Comparison of ENCODE assay signal across 8 cellular contexts in genomic region chr16:48612621-48613020, GRCh38. TPM values are rescaled to one million over a fixed set of nuclear protein-coding genes. Genes with fewer than 3 reads are reported as not detected.
A peak's percentile ranks its signal among the peaks of the same experiment; 100 is the strongest.
DNase-seq lines count a peak whose midpoint lies in the region; ATAC-seq and TF ChIP-seq lines count a peak whose summit lies in the region.

No MANE protein-coding gene starts in this region.

- peak overlapping the region; percentile 95 for H3K27ac Mint-ChIP-seq in CD4-positive, alpha-beta T cell
- H3K27ac Mint-ChIP-seq in IgD-negative memory B cell, result peak overlapping the region; percentile 77 to 93 (median 93)
- H3K27ac Mint-ChIP-seq in activated naive CD4-positive, alpha-beta T cell treated with anti-CD3 and anti-CD28 coated beads, Interleukin-2, amount 50 U/mL, for 72 hours, result peak overlapping the region; percentile 93 to 94

- H3K27ac ChIP-seq in CD4-positive, alpha-beta T cell (ENCODE audit: low read depth, low read length), result peak overlapping the region; percentile 98

- H3K27me3 ChIP-seq in CD4-positive, alpha-beta T cell (ENCODE audit: control insufficient read depth, insufficient read depth, low read length), result no peaks in the 10 kb centered on the region
- no peaks in the 10 kb centered on the region for H3K27me3 ChIP-seq in mucosa of stomach (ENCODE audit: control insufficient read depth, insufficient read depth, low read length)

- no peak for TF ChIP-seq CTCF in CD4-positive, alpha-beta T cell (IDR thresholded peaks at IDR 0.05)

- peaks cover 3% of the 10 kb centered on the region for H3K9me3 Mint-ChIP-seq in CD4-positive, alpha-beta T cell
- peaks cover 0 to 3% (median 0%) of the 10 kb centered on the region in 3 donors for H3K9me3 Mint-ChIP-seq in IgD-negative memory B cell
- peaks cover 0 to 3% of the 10 kb centered on the region in 2 donors for H3K9me3 Mint-ChIP-seq in activated naive CD4-positive, alpha-beta T cell treated with anti-CD3 and anti-CD28 coated beads, Interleukin-2, amount 50 U/mL, for 72 hours

- H3K9ac ChIP-seq in mucosa of stomach (ENCODE audit: low read length), result peak overlapping the region; percentile 14

- H3K4me1 Mint-ChIP-seq in CD4-positive, alpha-beta T cell (ENCODE audit: low read depth), result peaks cover 62% of the 10 kb centered on the region
- H3K4me1 Mint-ChIP-seq in IgD-negative memory B cell, result peaks cover 25 to 28% (median 28%) of the 10 kb centered on the region in 3 donors

- H3K9me3 ChIP-seq in CD4-positive, alpha-beta T cell (ENCODE audit: control insufficient read depth, low read length), result no peaks in the 10 kb centered on the region
- H3K9me3 ChIP-seq in mucosa of stomach (ENCODE audit: control insufficient read depth, low read length), result no peaks in the 10 kb centered on the region

- peaks cover 20% of the 10 kb centered on the region for H3K36me3 Mint-ChIP-seq in CD4-positive, alpha-beta T cell (ENCODE audit: low read depth)
- no peaks in the 10 kb centered on the region for H3K36me3 Mint-ChIP-seq in IgD-negative memory B cell
- peaks cover 10 to 16% of the 10 kb centered on the region in 2 donors for H3K36me3 Mint-ChIP-seq in activated naive CD4-positive, alpha-beta T cell treated with anti-CD3 and anti-CD28 coated beads, Interleukin-2, amount 50 U/mL, for 72 hours

- no peaks in the 10 kb centered on the region for H3K27me3 Mint-ChIP-seq in CD4-positive, alpha-beta T cell
- H3K27me3 Mint-ChIP-seq in IgD-negative memory B cell, result peaks cover 1% of the 10 kb centered on the region

- no peak for ATAC-seq in CD4-positive, alpha-beta T cell (ENCODE audit: poor library complexity)
- ATAC-seq in activated naive CD4-positive, alpha-beta T cell treated with anti-CD3 and anti-CD28 coated beads, Interleukin-2, amount 50 U/mL, for 72 hours, result no peak

- no peak for DNase-seq in CD4-positive, alpha-beta T cell
- DNase-seq in activated naive CD4-positive, alpha-beta T cell treated with anti-CD3 and anti-CD28 coated beads, Interleukin-2, amount 50 U/mL, for 72 hours (ENCODE audit: low spot score in 2 of 2), result no peak
- no peak for DNase-seq in NCI-H2227 (lab: John Stamatoyannopoulos, UW; ENCODE audit: unreplicated experiment)
- no peak for DNase-seq in NCI-H2171 (lab: John Stamatoyannopoulos, UW)
- no peak for DNase-seq in hippocampal formation (lab: John Stamatoyannopoulos, UW)
- DNase-seq in stimulated activated CD4-positive, alpha-beta T cell treated with anti-CD3 and anti-CD28 coated beads, Interleukin-4, amount 100 ng/mL, for 1 hour, result no peak

- intact Hi-C loops in CD4-positive, alpha-beta T cell (cut with DNase I, micrococcal nuclease), result loop anchor here (1.0 to 5.0 kb wide), 5 partner anchors 11 to 246 kb away; partner anchors contain the start of gene SIAH1 (in 1 of the 2)

- POLR2A ChIA-PET in CD4-positive, alpha-beta T cell (lab: Charles Lee), result interaction anchor here (0.6 to 4.0 kb wide), 17 partner anchors 9 to 1639 kb away, joined by 3 to 93 read pairs (median 5); partner anchors contain the start of genes DNAJA2, LONP2 and SIAH1

- H3K4me3 ChIP-seq in mucosa of stomach (ENCODE audit: low read length), result no peak overlapping the region

- H3K4me3 Mint-ChIP-seq in CD4-positive, alpha-beta T cell, result peak overlapping the region; percentile 86
- peak overlapping the region in 3 of 4 donors; percentile 34 to 70 (median 66) for H3K4me3 Mint-ChIP-seq in IgD-negative memory B cell

- H3K4me1 ChIP-seq in mucosa of stomach (ENCODE audit: control insufficient read depth, insufficient read depth, low read length), result peaks cover 38% of the 10 kb centered on the region

- CTCF ChIA-PET in CD4-positive, alpha-beta T cell (lab: Charles Lee), result interaction anchor here (1.0 to 5.2 kb wide), 3 partner anchors 11 to 17 kb away, joined by 3 to 66 read pairs (median 18); no protein-coding TSS in a partner anchor

- H3K36me3 ChIP-seq in mucosa of stomach (ENCODE audit: control insufficient read depth, insufficient read depth, low read length), result no peaks in the 10 kb centered on the region

RNA-seq across cellular contexts. Expression of gene N4BP1, which starts 2.6 kb away (rescaled TPM):
- 100 to 1,000 TPM; 122 to 125 TPM for total RNA-seq in CD4-positive, alpha-beta T cell
- 16.4 TPM for polyA plus RNA-seq in IgD-negative memory B cell
- total RNA-seq in activated naive CD4-positive, alpha-beta T cell treated with anti-CD3 and anti-CD28 coated beads, Interleukin-2, amount 50 U/mL, for 72 hours, result 10 to 100 TPM; 36.5 to 53.0 TPM
